ENCODE assay signal across 11 cellular contexts in genomic region chr9:13942695-13943094, GRCh38.
DNase-seq lines count a peak whose midpoint lies in the region; TF ChIP-seq lines count a peak whose summit lies in the region.
"Had no signal": no experiment of that assay in that cellular context is flagged by ENCODE, and none has a peak within 500 bp of the region (broad histone marks: within the 10 kb centered on the region; RNA-seq: fewer than 3 reads in every experiment).

No MANE protein-coding gene starts in this region.

- no peaks in the 10 kb centered on the region for H3K4me1 ChIP-seq in mesendoderm (ENCODE audit: control insufficient read depth, low read depth, low read length)
- H3K4me1 ChIP-seq: SJSA1 had no signal

- H3K56ac ChIP-seq in mesendoderm (ENCODE audit: low read length) = no peak overlapping the region

- no peaks in the 10 kb centered on the region for H3K36me3 ChIP-seq in mesendoderm (ENCODE audit: control insufficient read depth, insufficient read depth, low read length)
- H3K36me3 ChIP-seq: SJSA1, thyroid gland had no signal

- no peak overlapping the region for H2BK5ac ChIP-seq in mesendoderm (ENCODE audit: low read length)

- H3K4ac ChIP-seq in mesendoderm (ENCODE audit: low read depth, low read length) = no peak overlapping the region

- DNase-seq in AG08396 (ENCODE audit: low spot score) (peak; percentile 70), H4 (ENCODE audit: low spot score) (peak; percentile 78), astrocyte of the cerebellum (ENCODE audit: low read depth) (peak; percentile 93), mesendoderm (peak; percentile 12), iPS-NIHi11 (ENCODE audit: low spot score) (no peak), NCI-H510A treated with DMSO at 0.1 percent for 48 hours (lab: John Stamatoyannopoulos, UW) (no peak), C1 segment of cervical spinal cord (lab: John Stamatoyannopoulos, UW) (no peak)
- no peak for DNase-seq in activated effector memory CD4-positive, alpha-beta T cell treated with anti-CD3 and anti-CD28 coated beads, Interleukin-2, amount 50 U/mL, for 16 hours
- DNase-seq: cerebellar nuclear complex, thyroid gland had no signal

- H3K79me2 ChIP-seq in mesendoderm (ENCODE audit: control insufficient read depth, insufficient read depth, low read length) = no peaks in the 10 kb centered on the region

- in situ Hi-C loops in astrocyte of the cerebellum (cut with HindIII; ENCODE audit: low sequenced_read_pairs) = no loop called here

- no peak for TF ChIP-seq CTCF in astrocyte of the cerebellum (IDR thresholded peaks at IDR 0.05; ENCODE audit: low read depth, low read length, missing control alignments)

- WGBS in mesendoderm (ENCODE audit: extremely low coverage, insufficient coverage, low lambda C conversion rate) = no CpG with 5 or more reads among the region's 4 CpGs

- no peak overlapping the region for H2AK5ac ChIP-seq in mesendoderm (ENCODE audit: low read length)

- H2BK120ac ChIP-seq in mesendoderm (ENCODE audit: low read depth, low read length) = no peak overlapping the region

- no peak overlapping the region for H3K23ac ChIP-seq in mesendoderm (ENCODE audit: low read length)

- no peaks in the 10 kb centered on the region for H3K79me1 ChIP-seq in mesendoderm (ENCODE audit: low read length)

- H3K27me3 ChIP-seq in mesendoderm (ENCODE audit: insufficient read depth, low read length, poor library complexity) = no peaks in the 10 kb centered on the region
- H3K27me3 ChIP-seq: SJSA1, thyroid gland had no signal

- H4K5ac ChIP-seq in mesendoderm (ENCODE audit: low read length) = no peak overlapping the region

- H3K4me3 ChIP-seq in astrocyte of the cerebellum (ENCODE audit: low read depth, low read length) = no peak overlapping the region
- no peak overlapping the region for H3K4me3 ChIP-seq in mesendoderm (ENCODE audit: low read length)
- H3K4me3 ChIP-seq: SJSA1, thyroid gland had no signal

- no peak overlapping the region for H3K18ac ChIP-seq in mesendoderm (ENCODE audit: low read length)

- H3K27ac ChIP-seq in mesendoderm (ENCODE audit: low read depth, low read length) = no peak overlapping the region
- H3K27ac ChIP-seq: SJSA1, thyroid gland had no signal

- H2BK15ac ChIP-seq in mesendoderm (replicated peaks; ENCODE audit: low read depth) = no peak overlapping the region

- no peak overlapping the region for H4K8ac ChIP-seq in mesendoderm (ENCODE audit: low read depth, low read length)

- H3K9ac ChIP-seq in mesendoderm (ENCODE audit: low read length) = no peak overlapping the region

- H3K4me2 ChIP-seq in mesendoderm (ENCODE audit: low read length) = no peak overlapping the region

Comparison
In these comparisons a context has a peak if more than half of its experiments do, and no peak if none do; other contexts are left out.
1. DNase-seq: peak in AG08396 (single experiment), H4 (single experiment), astrocyte of the cerebellum (single experiment) and mesendoderm (single experiment); none in iPS-NIHi11 (single experiment), NCI-H510A treated with DMSO at 0.1 percent for 48 hours (single experiment), C1 segment of cervical spinal cord (0 of 14) and activated effector memory CD4-positive, alpha-beta T cell treated with anti-CD3 and anti-CD28 coated beads, Interleukin-2, amount 50 U/mL, for 16 hours (single experiment).